17 cellular contexts compared by ENCODE assay signal in the genomic region with DNA sequence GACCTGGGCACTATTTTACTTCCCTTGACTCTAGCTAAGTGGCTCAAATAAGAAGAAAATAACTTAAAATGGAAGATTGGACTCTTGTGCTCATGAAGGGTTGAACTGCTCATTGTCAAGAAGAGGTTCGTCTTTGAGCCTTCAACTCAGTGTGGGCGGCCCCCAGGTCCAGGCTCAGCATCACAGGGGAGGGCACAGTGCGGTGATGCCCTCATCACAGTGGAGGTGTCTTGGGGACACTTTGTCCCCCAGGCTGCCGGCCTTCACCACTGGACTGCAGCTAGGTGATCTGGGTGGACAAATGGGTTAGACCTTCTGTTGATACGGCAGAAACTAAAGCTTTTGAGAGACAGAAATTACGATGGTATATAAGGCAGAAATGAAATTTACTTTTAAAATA.
"Had no signal": no experiment of that assay in that cellular context is flagged by ENCODE, and none has a peak within 500 bp of the region (broad histone marks: within the 10 kb centered on the region; RNA-seq: fewer than 3 reads in every experiment).

No MANE protein-coding gene starts in this region.

- H3K4me1 ChIP-seq: lower lobe of right lung, spleen, thyroid gland, vagina had no signal

- H3K27me3 Mint-ChIP-seq: stimulated activated naive B cell treated with anti-CD40 and anti-IgM and Interleukin-4, amounts not matched to agents 10 μg/mL and 1 μg/mL and 100 μg/mL, for 72 hours; stimulated activated naive CD8-positive, alpha-beta T cell treated with anti-CD3 and anti-CD28 coated beads, Interleukin-15, Interleukin-2, amounts not matched to agents 100 ng/mL and 50 ng/mL, for 24 hours had no signal

- H3K27ac Mint-ChIP-seq: immature natural killer cell; natural killer cell; stimulated activated naive B cell treated with anti-CD40 and anti-IgM and Interleukin-4, amounts not matched to agents 10 μg/mL and 1 μg/mL and 100 μg/mL, for 72 hours; stimulated activated naive CD8-positive, alpha-beta T cell treated with anti-CD3 and anti-CD28 coated beads, Interleukin-15, Interleukin-2, amounts not matched to agents 100 ng/mL and 50 ng/mL, for 24 hours had no signal

- H3K36me3 Mint-ChIP-seq: natural killer cell; stimulated activated naive B cell treated with anti-CD40 and anti-IgM and Interleukin-4, amounts not matched to agents 10 μg/mL and 1 μg/mL and 100 μg/mL, for 72 hours had no signal

- H3K4me3 ChIP-seq: lower lobe of right lung, pancreas, sigmoid colon, skin epidermis, spleen, thyroid gland, vagina had no signal

- H3K27ac ChIP-seq: lower lobe of right lung, pancreas, skin epidermis, spleen, thyroid gland, vagina had no signal

- H3K4me1 Mint-ChIP-seq: immature natural killer cell; natural killer cell; stimulated activated naive B cell treated with anti-CD40 and anti-IgM and Interleukin-4, amounts not matched to agents 10 μg/mL and 1 μg/mL and 100 μg/mL, for 72 hours had no signal

- H3K36me3 ChIP-seq: lower lobe of right lung, pancreas, sigmoid colon, spleen, thyroid gland, vagina had no signal

- H3K4me3 Mint-ChIP-seq: immature natural killer cell; natural killer cell; stimulated activated naive B cell treated with anti-CD40 and anti-IgM and Interleukin-4, amounts not matched to agents 10 μg/mL and 1 μg/mL and 100 μg/mL, for 72 hours; stimulated activated naive CD8-positive, alpha-beta T cell treated with anti-CD3 and anti-CD28 coated beads, Interleukin-15, Interleukin-2, amounts not matched to agents 100 ng/mL and 50 ng/mL, for 24 hours had no signal

- H3K27me3 ChIP-seq: pancreas, sigmoid colon, spleen, thyroid gland, vagina had no signal

- H3K9me3 ChIP-seq: lower lobe of right lung, pancreas, sigmoid colon, spleen, thyroid gland, vagina had no signal

- H3K9me3 Mint-ChIP-seq: natural killer cell; stimulated activated naive B cell treated with anti-CD40 and anti-IgM and Interleukin-4, amounts not matched to agents 10 μg/mL and 1 μg/mL and 100 μg/mL, for 72 hours had no signal

- DNase-seq: cortex of kidney; immature natural killer cell; islet precursor cell; kidney glomerular epithelial cell; left ventricle myocardium superior; lower lobe of right lung; natural killer cell; pancreas; right cardiac atrium; spleen; stimulated activated naive B cell treated with anti-CD40 and anti-IgM and Interleukin-4, amounts not matched to agents 10 μg/mL and 1 μg/mL and 100 μg/mL, for 72 hours; thyroid gland; trophoblast cell had no signal
